ENCODE assay signal across 8 cellular contexts in genomic region chr12:9068600-9068999, GRCh38. TPM values are rescaled to one million over a fixed set of nuclear protein-coding genes. Genes with fewer than 3 reads are reported as not detected.
"Had no signal": no experiment of that assay in that cellular context is flagged by ENCODE, and none has a peak within 500 bp of the region (broad histone marks: within the 10 kb centered on the region; RNA-seq: fewer than 3 reads in every experiment).

No MANE protein-coding gene starts in this region.

- H3K27ac ChIP-seq: HL-60 had no signal

- H3K27ac Mint-ChIP-seq: IgD-negative memory B cell had no signal

- H3K4me3 ChIP-seq: K562 had no signal

- DNase-seq: IMR-90, KBM-7, KG1 had no signal

- FAIRE-seq: HTR-8/SVneo, K562 had no signal

- ATAC-seq: K562 had no signal

- H3K36me3 Mint-ChIP-seq: IgD-negative memory B cell had no signal

- H3K4me3 Mint-ChIP-seq: IgD-negative memory B cell had no signal

RNA-seq across cellular contexts. Expression of gene A2M, which starts 47.1 kb away (rescaled TPM):
- total RNA-seq: HT-29 had no signal
- polyA plus RNA-seq: IgD-negative memory B cell had no signal
